ENCODE assay signal across 11 cellular contexts in genomic region chr3:52091566-52092290, GRCh38. TPM values are rescaled to one million over a fixed set of nuclear protein-coding genes. Genes with fewer than 3 reads are reported as not detected.
DNase-seq lines count a peak whose midpoint lies in the region; ATAC-seq and FAIRE-seq lines count a peak whose summit lies in the region.
"Had no signal": no experiment of that assay in that cellular context is flagged by ENCODE, and none has a peak within 500 bp of the region (broad histone marks: within the 10 kb centered on the region; RNA-seq: fewer than 3 reads in every experiment).

No MANE protein-coding gene starts in this region.

- DNase-seq in AG08395 (ENCODE audit: low spot score) (peak; percentile 67), RCC 7860 (ENCODE audit: low spot score) (peak; percentile 49), glomerular visceral epithelial cell (ENCODE audit: extremely low spot score) (peak; percentile 36), neuronal stem cell (ENCODE audit: low spot score) (no peak), LoVo (ENCODE audit: low spot score) (no peak), COR-L47 (lab: John Stamatoyannopoulos, UW) (no peak)
- DNase-seq in activated CD4-positive, alpha-beta memory T cell treated with anti-CD3 and anti-CD28 coated beads for 36 hours, result no peak
- DNase-seq: KBM-7; naive thymus-derived CD8-positive, alpha-beta T cell had no signal

- no peak overlapping the region for H3K9ac ChIP-seq in neuronal stem cell (ENCODE audit: low read depth, low read length, poor library complexity)

- H3K36me3 ChIP-seq in neuronal stem cell (replicated peaks in 1 of 2; ENCODE audit: control insufficient read depth in 2 of 2, insufficient read depth in 2 of 2, low read length in 2 of 2), result peaks cover 6 to 36% of the 10 kb centered on the region in 2 donors

- H3K4me3 Mint-ChIP-seq in activated CD4-positive, alpha-beta memory T cell treated with anti-CD3 and anti-CD28 coated beads for 36 hours, result no peak overlapping the region
- H3K4me3 Mint-ChIP-seq: naive thymus-derived CD8-positive, alpha-beta T cell had no signal

- no peak overlapping the region for H3K4me3 ChIP-seq in neuronal stem cell (ENCODE audit: low read length in 2 of 2)

- WGBS in neuronal stem cell (ENCODE audit: extremely low coverage in 2 of 2, insufficient read length in 2 of 2, insufficient replicate concordance in 1 of 2), 2 donors, result no CpG with 5 or more reads among the region's 6 CpGs

- no peak overlapping the region for H3K4ac ChIP-seq in neuronal stem cell (ENCODE audit: low read length)

- intact Hi-C loops in activated CD4-positive, alpha-beta memory T cell treated with anti-CD3 and anti-CD28 coated beads for 36 hours (cut with micrococcal nuclease), result no loop called here

- H2AK5ac ChIP-seq in neuronal stem cell (ENCODE audit: low read depth, low read length), result no peak overlapping the region

- ATAC-seq in GM18502 (IDR thresholded peaks at IDR 0.05; ENCODE audit: poor library complexity, unreplicated experiment), result no peak
- ATAC-seq: naive thymus-derived CD8-positive, alpha-beta T cell had no signal

- CTCF ChIA-PET in activated CD4-positive, alpha-beta memory T cell treated with anti-CD3 and anti-CD28 coated beads for 36 hours (lab: Charles Lee), result interaction anchor here (0.6 kb wide), 1 partner anchor 388 kb away, joined by 3 read pairs; no protein-coding TSS in a partner anchor

- peaks cover 6% of the 10 kb centered on the region for H3K36me3 Mint-ChIP-seq in activated CD4-positive, alpha-beta memory T cell treated with anti-CD3 and anti-CD28 coated beads for 36 hours
- H3K36me3 Mint-ChIP-seq: naive thymus-derived CD8-positive, alpha-beta T cell had no signal

- H2BK120ac ChIP-seq in neuronal stem cell (ENCODE audit: low read depth, low read length), result peak overlapping the region; percentile 9

- POLR2A ChIA-PET in activated CD4-positive, alpha-beta memory T cell treated with anti-CD3 and anti-CD28 coated beads for 36 hours (lab: Charles Lee), result interaction anchor here (0.6 kb wide), 1 partner anchor 249 kb away, joined by 3 read pairs; no protein-coding TSS in a partner anchor

- no peak overlapping the region for H3K23ac ChIP-seq in neuronal stem cell (ENCODE audit: low read depth, low read length, poor library complexity)

- no peaks in the 10 kb centered on the region for H3K27me3 Mint-ChIP-seq in activated CD4-positive, alpha-beta memory T cell treated with anti-CD3 and anti-CD28 coated beads for 36 hours
- H3K27me3 Mint-ChIP-seq: naive thymus-derived CD8-positive, alpha-beta T cell had no signal

- no peak overlapping the region for H2AFZ ChIP-seq in neuronal stem cell (ENCODE audit: low read length)

- H2BK15ac ChIP-seq in neuronal stem cell (ENCODE audit: low read length), result no peak overlapping the region

- H3K4me1 Mint-ChIP-seq in activated CD4-positive, alpha-beta memory T cell treated with anti-CD3 and anti-CD28 coated beads for 36 hours (ENCODE audit: low read depth), result peaks cover 10% of the 10 kb centered on the region

- no peak overlapping the region for H4K91ac ChIP-seq in neuronal stem cell (ENCODE audit: low read depth, low read length, poor library complexity)

- H3K4me2 ChIP-seq in neuronal stem cell (ENCODE audit: insufficient read depth, low read length, poor library complexity, severe bottlenecking), result no peak overlapping the region

- FAIRE-seq in RCC 7860 (lab: Jason Lieb, UNC), result no peak

- H3K4me1 ChIP-seq in neuronal stem cell (ENCODE audit: control insufficient read depth in 2 of 2, insufficient read depth in 1 of 2, low read depth in 1 of 2, low read length in 2 of 2), result peaks cover 31 to 34% of the 10 kb centered on the region in 2 donors

- no peak overlapping the region for H2BK5ac ChIP-seq in neuronal stem cell (ENCODE audit: low read length)

- H3K18ac ChIP-seq in neuronal stem cell (ENCODE audit: low read length), result peak overlapping the region; percentile 8

- H3K79me1 ChIP-seq in neuronal stem cell (ENCODE audit: low read depth, low read length), result peaks cover 2% of the 10 kb centered on the region

- H3K27me3 ChIP-seq in neuronal stem cell (ENCODE audit: control insufficient read depth in 3 of 3, insufficient read depth in 3 of 3, low read depth in 1 of 3, low read length in 3 of 3), result no peaks in the 10 kb centered on the region

- peak overlapping the region; percentile 1 for H3K27ac ChIP-seq in neuronal stem cell (replicated peaks; ENCODE audit: low read length)
- H3K27ac ChIP-seq: C4-2B had no signal

- no peaks in the 10 kb centered on the region for H3K9me3 Mint-ChIP-seq in activated CD4-positive, alpha-beta memory T cell treated with anti-CD3 and anti-CD28 coated beads for 36 hours
- H3K9me3 Mint-ChIP-seq: naive thymus-derived CD8-positive, alpha-beta T cell had no signal

- H3K27ac Mint-ChIP-seq in activated CD4-positive, alpha-beta memory T cell treated with anti-CD3 and anti-CD28 coated beads for 36 hours, result no peak overlapping the region

- no peak overlapping the region for H3K14ac ChIP-seq in neuronal stem cell (ENCODE audit: low read length)

- no peak overlapping the region for H2BK12ac ChIP-seq in neuronal stem cell (ENCODE audit: low read length)

- no peaks in the 10 kb centered on the region for H3K9me3 ChIP-seq in neuronal stem cell (replicated peaks in 1 of 2; ENCODE audit: control insufficient read depth in 2 of 2, insufficient read depth in 1 of 2, low read depth in 1 of 2, low read length in 2 of 2)

- H4K8ac ChIP-seq in neuronal stem cell (ENCODE audit: low read depth, low read length), result no peak overlapping the region

RNA-seq across cellular contexts. Expression of gene DUSP7, which starts 35.4 kb away (rescaled TPM):
- polyA plus RNA-seq in neuronal stem cell (2013, experiment 1 of 2), result 13.5 TPM
- polyA plus RNA-seq in neuronal stem cell (2013, experiment 2 of 2), result 13.8 TPM
- 10 to 100 TPM; 14.1 to 14.5 TPM for total RNA-seq in activated CD4-positive, alpha-beta memory T cell treated with anti-CD3 and anti-CD28 coated beads for 36 hours

Comparison
In these comparisons a context has a peak if more than half of its experiments do, and no peak if none do; other contexts are left out.
1. DNase-seq: peak in AG08395 (single experiment), RCC 7860 (single experiment) and glomerular visceral epithelial cell (single experiment); none in neuronal stem cell (single experiment), LoVo (single experiment), COR-L47 (single experiment) and activated CD4-positive, alpha-beta memory T cell treated with anti-CD3 and anti-CD28 coated beads for 36 hours (single experiment).